11 cellular contexts compared by ENCODE assay signal in genomic region chr2:63843791-63844190, GRCh38. TPM values are rescaled to one million over a fixed set of nuclear protein-coding genes. Genes with fewer than 3 reads are reported as not detected.
DNase-seq lines count a peak whose midpoint lies in the region; ATAC-seq, FAIRE-seq and TF ChIP-seq lines count a peak whose summit lies in the region.
"Had no signal": no experiment of that assay in that cellular context is flagged by ENCODE, and none has a peak within 500 bp of the region (broad histone marks: within the 10 kb centered on the region; RNA-seq: fewer than 3 reads in every experiment).

No MANE protein-coding gene starts in this region.

- H3K27ac Mint-ChIP-seq in activated naive CD4-positive, alpha-beta T cell treated with anti-CD3 and anti-CD28 coated beads, Interleukin-2, amount 10 ng/mL, durations not matched to agents 7 days and 5 days, result no peak overlapping the region

- WGBS in HepG2 (ENCODE audit: low lambda C conversion rate), result 52% methylated on average over 2 of the region's 2 CpGs
- WGBS in thymus, result 50% methylated on average over 2 of the region's 2 CpGs

- H3K27ac ChIP-seq in HepG2 (ENCODE audit: extremely low read length, insufficient read depth, low read length) (no peak overlapping the region), thymus (ENCODE audit: low read depth) (no peak overlapping the region)

- no peak overlapping the region for H2AFZ ChIP-seq in HepG2 (ENCODE audit: low read length)

- TF ChIP-seq CTCF in astrocyte of the cerebellum (IDR thresholded peaks at IDR 0.05; ENCODE audit: low read depth, low read length, missing control alignments), result no peak
- no peak for TF ChIP-seq CTCF in HepG2 (CRISPR knock-in tag; IDR thresholded peaks at IDR 0.05)

- no TSS peak for BruUV-seq in HepG2 (replicated peaks; lab: Mats Ljungman, UMichigan)

- peaks cover 71% of the 10 kb centered on the region for H3K79me2 ChIP-seq in HepG2 (ENCODE audit: insufficient read depth, low read length)

- H4K20me1 ChIP-seq in HepG2 (ENCODE audit: insufficient read depth, low read length), result peaks cover 37% of the 10 kb centered on the region

- H3K4me3 ChIP-seq in astrocyte of the cerebellum (ENCODE audit: low read depth, low read length) (peak overlapping the region; percentile 82), HepG2 (replicated peaks in 1 of 3; ENCODE audit: insufficient read depth in 1 of 3, low read depth in 2 of 3, low read length in 3 of 3) (peak overlapping the region; percentile 82 to 95 (median 85); a peak in 5 of 6 replicates), thymus (ENCODE audit: low read length) (peak overlapping the region; percentile 89)

- ATAC-seq in HepG2 (no peak), HG02642 (IDR thresholded peaks at IDR 0.05; ENCODE audit: poor library complexity, unreplicated experiment) (no peak), GM18873 (IDR thresholded peaks at IDR 0.05; ENCODE audit: low FRiP score, unreplicated experiment) (no peak), HG03159 (IDR thresholded peaks at IDR 0.05; ENCODE audit: unreplicated experiment) (no peak)
- ATAC-seq: pancreas had no signal

- CTCF ChIA-PET in activated naive CD4-positive, alpha-beta T cell treated with anti-CD3 and anti-CD28 coated beads, Interleukin-2, amount 10 ng/mL, durations not matched to agents 7 days and 5 days (lab: Charles Lee), result interaction anchor here (3.3 to 3.6 kb wide), 2 partner anchors 12 to 17 kb away, joined by 21 to 32 read pairs; no protein-coding TSS in a partner anchor
- CTCF ChIA-PET in HepG2 (lab: Yijun Ruan, JAX; ENCODE audit: low intra/inter-chr PET ratio, low total read pairs), result interaction anchor here (1.0 kb wide), 1 partner anchor 152 kb away, joined by 3 read pairs; no protein-coding TSS in a partner anchor

- peak overlapping the region; percentile 92; the same call in 1 of the 2 replicates for H3K9ac ChIP-seq in HepG2 (ENCODE audit: insufficient read depth, low read depth, low read length)

- peaks cover 66% of the 10 kb centered on the region for H3K4me1 Mint-ChIP-seq in activated naive CD4-positive, alpha-beta T cell treated with anti-CD3 and anti-CD28 coated beads, Interleukin-2, amount 10 ng/mL, durations not matched to agents 7 days and 5 days

- no peaks in the 10 kb centered on the region for H3K9me3 ChIP-seq in HepG2 (ENCODE audit: low read length)
- H3K9me3 ChIP-seq in thymus (ENCODE audit: control insufficient read depth), result no peaks in the 10 kb centered on the region
- H3K9me3 ChIP-seq: BE2C, pancreas had no signal

- H3K4me2 ChIP-seq in HepG2 (ENCODE audit: low read depth, low read length), result peak overlapping the region; percentile 95

- POLR2A ChIA-PET in HepG2 (lab: Yijun Ruan, JAX), result interaction anchor here (1.5 to 5.2 kb wide), 4 partner anchors 8 to 144 kb away, joined by 4 to 56 read pairs (median 40); no protein-coding TSS in a partner anchor

- in situ Hi-C loops in astrocyte of the cerebellum (cut with HindIII; ENCODE audit: low sequenced_read_pairs) (no loop called here), HepG2 (cut with HindIII; ENCODE audit: extremely low pct_ligation_motif_present, low pct_unique_long_range_greater_than_20kb) (no loop called here)

- H3K4me3 Mint-ChIP-seq in activated naive CD4-positive, alpha-beta T cell treated with anti-CD3 and anti-CD28 coated beads, Interleukin-2, amount 10 ng/mL, durations not matched to agents 7 days and 5 days, result peak overlapping the region; percentile 57

- H3K9me3 Mint-ChIP-seq in activated naive CD4-positive, alpha-beta T cell treated with anti-CD3 and anti-CD28 coated beads, Interleukin-2, amount 10 ng/mL, durations not matched to agents 7 days and 5 days, result peaks cover 8% of the 10 kb centered on the region

- DNase-seq in activated naive CD4-positive, alpha-beta T cell treated with anti-CD3 and anti-CD28 coated beads, Interleukin-2, amount 10 ng/mL, durations not matched to agents 7 days and 5 days, result no peak
- DNase-seq in activated naive CD4-positive, alpha-beta T cell treated with anti-CD3 and anti-CD28 coated beads, Interleukin-2, amount 50 U/mL, for 16 hours, result no peak
- DNase-seq in astrocyte of the cerebellum (ENCODE audit: low read depth), result no peak
- no peak for DNase-seq in HepG2 (ENCODE audit: low spot score)
- DNase-seq: BE2C, MV-4-11, pancreas had no signal

- TF ChIP-seq RAD21 in HepG2 (CRISPR knock-in tag; IDR thresholded peaks at IDR 0.05), result no peak

- no peaks in the 10 kb centered on the region for H3K27me3 Mint-ChIP-seq in activated naive CD4-positive, alpha-beta T cell treated with anti-CD3 and anti-CD28 coated beads, Interleukin-2, amount 10 ng/mL, durations not matched to agents 7 days and 5 days

- TF ChIP-seq EP300 in HepG2 (IDR thresholded peaks at IDR 0.05; ENCODE audit: low read depth in 2 of 2, low read length in 2 of 2) (no peak), HepG2 (CRISPR knock-in tag; IDR thresholded peaks at IDR 0.05; ENCODE audit: borderline replicate concordance) (no peak)

- TF ChIP-seq POLR2A in HepG2 (IDR thresholded peaks at IDR 0.05; ENCODE audit: insufficient read depth in 1 of 2, low read depth in 2 of 2, low read length in 2 of 2), result no peak

- H3K4me1 ChIP-seq in HepG2 (ENCODE audit: insufficient read depth, low read length), result peaks cover 58% of the 10 kb centered on the region
- H3K4me1 ChIP-seq in thymus (ENCODE audit: control insufficient read depth, insufficient read depth, low read length), result peaks cover 5% of the 10 kb centered on the region

- H3K27me3 ChIP-seq in HepG2 (ENCODE audit: control insufficient read depth in 1 of 2, insufficient read depth in 2 of 2, low read length in 2 of 2) (no peaks in the 10 kb centered on the region; a peak in 1 of 5 replicates), thymus (ENCODE audit: control insufficient read depth, insufficient read depth) (no peaks in the 10 kb centered on the region)
- H3K27me3 ChIP-seq: BE2C, pancreas had no signal

- peaks cover 65% of the 10 kb centered on the region for H3K36me3 Mint-ChIP-seq in activated naive CD4-positive, alpha-beta T cell treated with anti-CD3 and anti-CD28 coated beads, Interleukin-2, amount 10 ng/mL, durations not matched to agents 7 days and 5 days

- FAIRE-seq in HepG2 (lab: Jason Lieb, UNC), result no peak
- FAIRE-seq: pancreas had no signal

- H3K36me3 ChIP-seq in HepG2 (replicated peaks in 1 of 2; ENCODE audit: control insufficient read depth in 1 of 2, insufficient read depth in 2 of 2, low read length in 2 of 2) (no peaks in the 10 kb centered on the region), thymus (ENCODE audit: control insufficient read depth, insufficient read depth) (no peaks in the 10 kb centered on the region)
- H3K36me3 ChIP-seq: BE2C, pancreas had no signal

- intact Hi-C loops in HepG2 (cut with micrococcal nuclease; ENCODE audit: unreplicated experiment), result loop anchor here (2.0 kb wide), 1 partner anchor 255 kb away; the partner anchor contains the start of genes MDH1 and WDPCP

TF ChIP-seq in HepG2, 621 proteins besides CTCF, POLR2A, EP300 and RAD21:
- TF ChIP-seq MIER2 (CRISPR knock-in tag; IDR thresholded peaks at IDR 0.05) (no peak), ZNF121 (CRISPR knock-in tag; IDR thresholded peaks at IDR 0.05) (0 out of 2 replicates have a peak, but pooled peaks have one; percentile 49), NAIF1 (CRISPR knock-in tag; IDR thresholded peaks at IDR 0.05; ENCODE audit: borderline replicate concordance) (peak; percentile 43; the same call in 1 of the 2 replicates), GABPA (IDR thresholded peaks at IDR 0.05; ENCODE audit: low read depth, low read length) (no peak), GABPA (CRISPR knock-in tag; IDR thresholded peaks at IDR 0.05; ENCODE audit: low read depth) (no peak), ELF4 (CRISPR knock-in tag; IDR thresholded peaks at IDR 0.05; ENCODE audit: borderline replicate concordance) (no peak)
- TF ChIP-seq, protein P1, sequence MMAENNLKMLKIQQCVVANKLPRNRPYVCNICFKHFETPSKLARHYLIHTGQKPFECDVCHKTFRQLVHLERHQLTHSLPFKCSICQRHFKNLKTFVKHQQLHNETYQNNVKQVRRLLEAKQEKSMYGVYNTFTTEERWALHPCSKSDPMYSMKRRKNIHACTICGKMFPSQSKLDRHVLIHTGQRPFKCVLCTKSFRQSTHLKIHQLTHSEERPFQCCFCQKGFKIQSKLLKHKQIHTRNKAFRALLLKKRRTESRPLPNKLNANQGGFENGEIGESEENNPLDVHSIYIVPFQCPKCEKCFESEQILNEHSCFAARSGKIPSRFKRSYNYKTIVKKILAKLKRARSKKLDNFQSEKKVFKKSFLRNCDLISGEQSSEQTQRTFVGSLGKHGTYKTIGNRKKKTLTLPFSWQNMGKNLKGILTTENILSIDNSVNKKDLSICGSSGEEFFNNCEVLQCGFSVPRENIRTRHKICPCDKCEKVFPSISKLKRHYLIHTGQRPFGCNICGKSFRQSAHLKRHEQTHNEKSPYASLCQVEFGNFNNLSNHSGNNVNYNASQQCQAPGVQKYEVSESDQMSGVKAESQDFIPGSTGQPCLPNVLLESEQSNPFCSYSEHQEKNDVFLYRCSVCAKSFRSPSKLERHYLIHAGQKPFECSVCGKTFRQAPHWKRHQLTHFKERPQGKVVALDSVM (CRISPR knock-in tag; IDR thresholded peaks at IDR 0.05), result peak; percentile 89

RNA-seq across cellular contexts. Expression of gene UGP2, which starts 2.1 kb away (rescaled TPM):
- total RNA-seq in HepG2 (2016; rRNA removed; fragmentation: Illumina TruSeq; extraction: Trizol), result 134 and 210 TPM in 2 replicates
- 83.7 and 93.6 TPM in 2 replicates for total RNA-seq in HepG2 (2016; cell fraction: cytosol; rRNA removed; fragmentation: Illumina TruSeq; extraction: Trizol; ENCODE audit: low read depth)
- 123 and 218 TPM in 2 replicates for total RNA-seq in HepG2 (2016; cell fraction: insoluble cytoplasmic fraction; rRNA removed; fragmentation: Illumina TruSeq; extraction: Trizol)
- 85.1 and 86.4 TPM in 2 replicates for total RNA-seq in HepG2 (2016; cell fraction: membrane; rRNA removed; fragmentation: Illumina TruSeq; extraction: Trizol)
- total RNA-seq in HepG2 (2016; cell fraction: nucleus; rRNA removed; fragmentation: Illumina TruSeq; extraction: Trizol), result 79.9 and 81.8 TPM in 2 replicates
- polyA plus RNA-seq in HepG2 (2011; rRNA removed) (80.1 and 96.0 TPM in 2 replicates), thymus (199 TPM)
- 34.2 and 64.5 TPM in 2 replicates for polyA plus RNA-seq in HepG2 (2011; cell fraction: cytosol; rRNA removed)
- 28.2 and 36.8 TPM in 2 replicates for polyA plus RNA-seq in HepG2 (2011; cell fraction: nucleus; rRNA removed)
- 164 and 194 TPM in 2 replicates for polyA plus RNA-seq in HepG2 (2012)
- polyA plus RNA-seq in HepG2 (2016; cell fraction: cytosol; fragmentation: Illumina TruSeq; extraction: Trizol; ENCODE audit: low read depth), result 27.9 and 31.2 TPM in 2 replicates
- polyA plus RNA-seq in HepG2 (2016; cell fraction: insoluble cytoplasmic fraction; fragmentation: Illumina TruSeq; extraction: Trizol; ENCODE audit: low read depth), result 183 and 197 TPM in 2 replicates
- 56.9 and 57.3 TPM in 2 replicates for polyA plus RNA-seq in HepG2 (2016; cell fraction: membrane; fragmentation: Illumina TruSeq; extraction: Trizol; ENCODE audit: low read depth)
- 78.5 and 87.8 TPM in 2 replicates for polyA plus RNA-seq in HepG2 (2016; cell fraction: nucleus; fragmentation: Illumina TruSeq; extraction: Trizol; ENCODE audit: insufficient read depth, low read depth)
- polyA minus RNA-seq in HepG2 (2011; rRNA and poly(A)+ RNA removed; ENCODE audit: low replicate concordance), result 11.5 and 14.4 TPM in 2 replicates
- 103 and 130 TPM in 2 replicates for polyA minus RNA-seq in HepG2 (2011; cell fraction: cytosol; rRNA and poly(A)+ RNA removed)
- 119 and 170 TPM in 2 replicates for polyA minus RNA-seq in HepG2 (2011; cell fraction: nucleus; rRNA and poly(A)+ RNA removed)
